Comparison of ENCODE assay signal across 8 cellular contexts in genomic region chr6:3162565-3163247, GRCh38. TPM values are rescaled to one million over a fixed set of nuclear protein-coding genes. Genes with fewer than 3 reads are reported as not detected.
DNase-seq lines count a peak whose midpoint lies in the region; ATAC-seq and TF ChIP-seq lines count a peak whose summit lies in the region.

No MANE protein-coding gene starts in this region.

- POLR2A ChIA-PET in BJ (lab: Charles Lee) = interaction anchor here (0.6 to 1.0 kb wide), 4 partner anchors 43 to 89 kb away, joined by 3 to 20 read pairs (median 4); no protein-coding TSS in a partner anchor

- H3K36me3 ChIP-seq in BJ (ENCODE audit: control insufficient read depth, insufficient read depth, low read length) = peaks cover 1% of the 10 kb centered on the region; the same call in 1 of the 2 replicates
- H3K36me3 ChIP-seq in lower lobe of right lung = no peaks in the 10 kb centered on the region

- peak; percentile 59 for ATAC-seq in HG03196 (IDR thresholded peaks at IDR 0.05; ENCODE audit: unreplicated experiment)
- peak; percentile 88 to 90 for ATAC-seq in lower lobe of right lung

- H3K4me3 ChIP-seq in BJ (ENCODE audit: low read depth, low read length) (peak overlapping the region; percentile 74), lower lobe of right lung (peak overlapping the region; percentile 79)

- H3K27me3 ChIP-seq in BJ (ENCODE audit: control insufficient read depth, insufficient read depth, low read length) (no peaks in the 10 kb centered on the region), lower lobe of right lung (ENCODE audit: low read depth) (no peaks in the 10 kb centered on the region)

- H3K27ac ChIP-seq in lower lobe of right lung = peak overlapping the region; percentile 93

- TF ChIP-seq POLR2A in GM19099 (IDR thresholded peaks at IDR 0.05; ENCODE audit: extremely low read depth, insufficient read length, low read depth) = peak; percentile 52

- TF ChIP-seq CTCF in BJ (IDR thresholded peaks at IDR 0.05; ENCODE audit: insufficient read depth, low read depth, low read length) (peak; percentile 33), lower lobe of right lung (IDR thresholded peaks at IDR 0.05) (no peak)

- DNase-seq in BJ (ENCODE audit: low read depth) (no peak), NCI-H748 (lab: John Stamatoyannopoulos, UW; ENCODE audit: unreplicated experiment) (peak; percentile 94), lower lobe of right lung (peak; percentile 82)
- DNase-seq in activated CD4-positive, alpha-beta T cell treated with anti-CD3 and anti-CD28 coated beads, Interleukin-2, amount 50 U/mL, for 48 hours = peak; percentile 53 to 62
- peak; percentile 54 for DNase-seq in effector CD8-positive, alpha-beta T cell (lab: John Stamatoyannopoulos, UW)
- DNase-seq in stimulated activated CD8-positive, alpha-beta memory T cell treated with anti-CD3 and anti-CD28 coated beads, Interleukin-15, amount 100 ng/mL, for 24 hours (ENCODE audit: low read depth) = peak; percentile 14

- CTCF ChIA-PET in BJ (lab: Yijun Ruan, JAX) = interaction anchor here (0.7 to 1.8 kb wide), 5 partner anchors 15 to 579 kb away, joined by 3 to 10 read pairs (median 3); no protein-coding TSS in a partner anchor

- intact Hi-C loops in lower lobe of right lung (cut with DNase I) = no loop called here

- no peaks in the 10 kb centered on the region for H3K9me3 ChIP-seq in lower lobe of right lung

- peaks cover 6% of the 10 kb centered on the region for H3K4me1 ChIP-seq in lower lobe of right lung

RNA-seq across cellular contexts. Expression of gene TUBB2A, which starts 5.4 kb away (rescaled TPM):
- 138 and 184 TPM in 2 replicates for polyA plus RNA-seq in BJ (2011; rRNA removed)
- polyA minus RNA-seq in BJ (2011; rRNA and poly(A)+ RNA removed) = 111 and 170 TPM in 2 replicates
- total RNA-seq in lower lobe of right lung = 18.3 TPM

RNA-seq across cellular contexts. Expression of gene BPHL, which starts 44.2 kb away (rescaled TPM):
- polyA plus RNA-seq in BJ (2011; rRNA removed) = 12.1 and 12.2 TPM in 2 replicates
- 6.5 and 7.4 TPM in 2 replicates for polyA minus RNA-seq in BJ (2011; rRNA and poly(A)+ RNA removed)
- total RNA-seq in lower lobe of right lung = 12.7 TPM
